Comparison of ENCODE assay signal across 16 cellular contexts in the genomic region with DNA sequence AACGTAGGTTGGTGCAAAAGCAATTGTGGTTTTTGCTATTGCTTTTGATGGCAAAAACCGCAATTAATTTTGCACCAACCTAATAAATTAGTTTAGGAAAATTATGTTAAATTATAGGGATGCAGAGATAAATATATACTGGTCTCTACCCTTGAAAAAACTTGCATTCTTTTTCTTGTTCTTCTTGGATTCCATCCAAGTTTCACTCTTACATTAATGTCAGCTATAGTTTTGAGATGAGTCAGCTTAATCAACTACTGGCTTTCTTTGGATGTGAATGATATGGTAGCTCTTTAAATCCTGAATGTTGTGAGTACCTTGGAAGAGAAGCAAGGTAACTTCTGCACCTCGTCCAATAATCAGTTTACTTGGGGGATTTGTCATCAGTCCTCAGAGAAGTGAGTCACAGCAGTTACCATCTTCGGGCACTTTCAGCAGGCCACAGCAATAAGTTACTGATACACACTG.
DNase-seq lines count a peak whose midpoint lies in the region; TF ChIP-seq lines count a peak whose summit lies in the region.
"Had no signal": no experiment of that assay in that cellular context is flagged by ENCODE, and none has a peak within 500 bp of the region (broad histone marks: within the 10 kb centered on the region; RNA-seq: fewer than 3 reads in every experiment).

No MANE protein-coding gene starts in this region.

- BruUV-seq in PC-9 (replicated peaks; lab: Mats Ljungman, UMichigan): no TSS peak

- H2AFZ ChIP-seq in ACC112 (ENCODE audit: low read length, unreplicated experiment) (peak overlapping the region; percentile 45), PC-9 (no peak overlapping the region)

- intact Hi-C loops in PC-9 (cut with micrococcal nuclease; ENCODE audit: unreplicated experiment): no loop called here
- intact Hi-C loops in activated CD4-positive, alpha-beta memory T cell treated with anti-CD3 and anti-CD28 coated beads for 36 hours (cut with micrococcal nuclease): no loop called here

- H3K79me2 ChIP-seq in ACC112 (ENCODE audit: control insufficient read depth, insufficient read depth, low read length, unreplicated experiment) (no peaks in the 10 kb centered on the region), PC-9 (ENCODE audit: low read depth) (no peaks in the 10 kb centered on the region)

- no peak overlapping the region for H3K4me3 ChIP-seq in ACC112 (ENCODE audit: low read depth, low read length)
- H3K4me3 ChIP-seq in PC-9: no peak overlapping the region
- H3K4me3 ChIP-seq: colonic mucosa had no signal

- H3K27me3 Mint-ChIP-seq in activated CD4-positive, alpha-beta memory T cell treated with anti-CD3 and anti-CD28 coated beads for 36 hours: no peaks in the 10 kb centered on the region
- H3K27me3 Mint-ChIP-seq: activated naive CD8-positive, alpha-beta T cell treated with anti-CD3 and anti-CD28 coated beads for 36 hours; naive B cell; stimulated activated naive CD8-positive, alpha-beta T cell treated with anti-CD3 and anti-CD28 coated beads, Interleukin-15, Interleukin-2, amounts not matched to agents 100 ng/mL and 50 ng/mL, for 24 hours had no signal

- no peaks in the 10 kb centered on the region for H3K36me3 Mint-ChIP-seq in activated CD4-positive, alpha-beta memory T cell treated with anti-CD3 and anti-CD28 coated beads for 36 hours
- H3K36me3 Mint-ChIP-seq: activated naive CD8-positive, alpha-beta T cell treated with anti-CD3 and anti-CD28 coated beads for 36 hours; naive B cell had no signal

- H3K4me3 Mint-ChIP-seq in activated CD4-positive, alpha-beta memory T cell treated with anti-CD3 and anti-CD28 coated beads for 36 hours: no peak overlapping the region
- H3K4me3 Mint-ChIP-seq: activated naive CD8-positive, alpha-beta T cell treated with anti-CD3 and anti-CD28 coated beads for 36 hours; naive B cell; stimulated activated naive CD8-positive, alpha-beta T cell treated with anti-CD3 and anti-CD28 coated beads, Interleukin-15, Interleukin-2, amounts not matched to agents 100 ng/mL and 50 ng/mL, for 24 hours had no signal

- no peak overlapping the region for H3K27ac Mint-ChIP-seq in activated CD4-positive, alpha-beta memory T cell treated with anti-CD3 and anti-CD28 coated beads for 36 hours
- H3K27ac Mint-ChIP-seq: activated naive CD8-positive, alpha-beta T cell treated with anti-CD3 and anti-CD28 coated beads for 36 hours; naive B cell; stimulated activated naive CD8-positive, alpha-beta T cell treated with anti-CD3 and anti-CD28 coated beads, Interleukin-15, Interleukin-2, amounts not matched to agents 100 ng/mL and 50 ng/mL, for 24 hours had no signal

- peaks cover 2% of the 10 kb centered on the region for H3K9me3 Mint-ChIP-seq in activated CD4-positive, alpha-beta memory T cell treated with anti-CD3 and anti-CD28 coated beads for 36 hours
- H3K9me3 Mint-ChIP-seq: activated naive CD8-positive, alpha-beta T cell treated with anti-CD3 and anti-CD28 coated beads for 36 hours; naive B cell had no signal

- H3K4me1 Mint-ChIP-seq in activated CD4-positive, alpha-beta memory T cell treated with anti-CD3 and anti-CD28 coated beads for 36 hours (ENCODE audit: low read depth): no peaks in the 10 kb centered on the region
- H3K4me1 Mint-ChIP-seq: activated naive CD8-positive, alpha-beta T cell treated with anti-CD3 and anti-CD28 coated beads for 36 hours had no signal

- no peaks in the 10 kb centered on the region for H3F3A ChIP-seq in PC-9 (ENCODE audit: insufficient read depth, low read depth)

- no peak for TF ChIP-seq CTCF in GM20000 (IDR thresholded peaks at IDR 0.05; ENCODE audit: extremely low read depth, missing control alignments)
- no peak for TF ChIP-seq CTCF in PC-9 (conservative IDR thresholded peaks at IDR 0.05)
- no peak for TF ChIP-seq CTCF in GM13976 (IDR thresholded peaks at IDR 0.05; ENCODE audit: borderline replicate concordance, control extremely low read depth, extremely low read depth, insufficient read depth, missing control alignments)

- DNase-seq in GM20000 (ENCODE audit: low spot score): peak; percentile 4
- DNase-seq in PC-9: no peak
- peak; percentile 19 for DNase-seq in fibroblast of gingiva (ENCODE audit: low read depth)
- DNase-seq in substantia nigra (lab: John Stamatoyannopoulos, UW): no peak
- DNase-seq in GM13976 (ENCODE audit: low spot score): no peak
- DNase-seq in activated CD4-positive, alpha-beta memory T cell treated with anti-CD3 and anti-CD28 coated beads for 36 hours: no peak
- DNase-seq in AG20443 (ENCODE audit: low spot score): no peak
- DNase-seq: activated CD8-positive, alpha-beta memory T cell treated with anti-CD3 and anti-CD28 coated beads, Interleukin-2, amount 50 U/mL, for 4 hours; activated naive CD8-positive, alpha-beta T cell treated with anti-CD3 and anti-CD28 coated beads for 36 hours; colonic mucosa; naive B cell; right cardiac atrium; SHP77 treated with DMSO at 0.1 percent for 48 hours; stimulated activated CD4-positive, alpha-beta T cell treated with anti-CD3 and anti-CD28 coated beads, Interleukin-4, amount 100 ng/mL, for 4 hours had no signal

- no peaks in the 10 kb centered on the region for H3K9me2 ChIP-seq in PC-9 (ENCODE audit: insufficient read depth)

- no peaks in the 10 kb centered on the region for H3K9me3 ChIP-seq in PC-9 (ENCODE audit: insufficient read depth, low read depth)
- H3K9me3 ChIP-seq: colonic mucosa had no signal

- CTCF ChIA-PET in PC-9 (lab: Charles Lee): no interaction called here
- CTCF ChIA-PET in activated CD4-positive, alpha-beta memory T cell treated with anti-CD3 and anti-CD28 coated beads for 36 hours (lab: Charles Lee): no interaction called here

- H4K20me1 ChIP-seq in PC-9 (ENCODE audit: insufficient read depth): no peaks in the 10 kb centered on the region

- H3K4me1 ChIP-seq in ACC112 (ENCODE audit: control insufficient read depth, insufficient read depth, low read length, unreplicated experiment) (peaks cover 15% of the 10 kb centered on the region), PC-9 (replicated peaks; ENCODE audit: insufficient read depth) (0 out of 2 replicates have a peak, but pooled peaks cover 4% of the 10 kb centered on the region)
- H3K4me1 ChIP-seq: colonic mucosa had no signal

- H3K27me3 ChIP-seq in ACC112 (ENCODE audit: insufficient read depth, low read length): no peaks in the 10 kb centered on the region
- no peaks in the 10 kb centered on the region for H3K27me3 ChIP-seq in PC-9 (ENCODE audit: insufficient read depth, low read depth)
- H3K27me3 ChIP-seq: colonic mucosa had no signal

- in situ Hi-C loops in GM13976 (cut with MboI; ENCODE audit: low sequenced_read_pairs, unreplicated experiment): no loop called here

- POLR2A ChIA-PET in PC-9 (lab: Charles Lee; ENCODE audit: unreplicated experiment): no interaction called here
- POLR2A ChIA-PET in activated CD4-positive, alpha-beta memory T cell treated with anti-CD3 and anti-CD28 coated beads for 36 hours (lab: Charles Lee): no interaction called here

- H3K36me3 ChIP-seq in ACC112 (ENCODE audit: insufficient read depth, low read length): no peaks in the 10 kb centered on the region
- no peaks in the 10 kb centered on the region for H3K36me3 ChIP-seq in PC-9 (ENCODE audit: low read depth)
- H3K36me3 ChIP-seq: colonic mucosa had no signal

- H3K27ac ChIP-seq in ACC112 (ENCODE audit: low read depth, low read length) (no peak overlapping the region), PC-9 (no peak overlapping the region), substantia nigra (ENCODE audit: low read depth, low read length, poor library complexity, severe bottlenecking) (no peak overlapping the region)
- H3K27ac ChIP-seq: colonic mucosa had no signal

- H3K4me2 ChIP-seq in PC-9: 0 out of 2 replicates have a peak overlapping the region, but pooled peaks have one; percentile 3

Comparison
In these comparisons a context has a peak if more than half of its experiments do, and no peak if none do; other contexts are left out.
1. DNase-seq: peak in GM20000 (single experiment) and fibroblast of gingiva (single experiment); none in PC-9 (0 of 2), substantia nigra (0 of 49), GM13976 (single experiment), activated CD4-positive, alpha-beta memory T cell treated with anti-CD3 and anti-CD28 coated beads for 36 hours (single experiment) and AG20443 (single experiment).